ENCODE assay signal across 8 cellular contexts in genomic region chr17:43359469-43360105, GRCh38. TPM values are rescaled to one million over a fixed set of nuclear protein-coding genes. Genes with fewer than 3 reads are reported as not detected.
DNase-seq lines count a peak whose midpoint lies in the region; ATAC-seq and TF ChIP-seq lines count a peak whose summit lies in the region.

No MANE protein-coding gene starts in this region.

- no peak for ATAC-seq in central memory CD8-positive, alpha-beta T cell (replicated peaks; ENCODE audit: extremely low read depth, poor library complexity, severe bottlenecking)

- no peaks in the 10 kb centered on the region for H3K79me2 ChIP-seq in Karpas-422 (ENCODE audit: low read length)

- H3K4me3 ChIP-seq in BE2C (ENCODE audit: low read depth, low read length) = peak overlapping the region; percentile 75
- peak overlapping the region; percentile 74 for H3K4me3 ChIP-seq in Karpas-422 (ENCODE audit: low read length)

- H3K36me3 ChIP-seq in BE2C (no peaks in the 10 kb centered on the region), Karpas-422 (ENCODE audit: insufficient read depth, low read length) (no peaks in the 10 kb centered on the region)

- H3K27me3 Mint-ChIP-seq in central memory CD8-positive, alpha-beta T cell = peaks cover 12% of the 10 kb centered on the region
- peaks cover 12% of the 10 kb centered on the region for H3K27me3 Mint-ChIP-seq in nephron progenitor cell (ENCODE audit: low read depth, poor library complexity)

- peaks cover 6% of the 10 kb centered on the region for H3K9me3 Mint-ChIP-seq in central memory CD8-positive, alpha-beta T cell
- peaks cover 69% of the 10 kb centered on the region for H3K9me3 Mint-ChIP-seq in nephron progenitor cell

- no peak for TF ChIP-seq CTCF in BE2C (IDR thresholded peaks at IDR 0.05; ENCODE audit: low read depth, low read length)
- TF ChIP-seq CTCF in nephron progenitor cell (IDR thresholded peaks at IDR 0.05) = no peak

- H3K27me3 ChIP-seq in BE2C (no peaks in the 10 kb centered on the region), Karpas-422 (ENCODE audit: low read length) (no peaks in the 10 kb centered on the region)

- DNase-seq in BE2C (no peak), Karpas-422 (no peak), nephron progenitor cell (no peak), globus pallidus (ENCODE audit: low spot score) (no peak), NCI-H2196 (lab: John Stamatoyannopoulos, UW; ENCODE audit: unreplicated experiment) (no peak), hepatic stellate cell (ENCODE audit: low spot score) (no peak), medulla oblongata (ENCODE audit: extremely low spot score) (no peak)
- DNase-seq in central memory CD8-positive, alpha-beta T cell (ENCODE audit: low spot score in 2 of 2) = no peak

- peaks cover 9% of the 10 kb centered on the region; the same call in 1 of the 2 replicates for H3K4me1 ChIP-seq in BE2C
- H3K4me1 ChIP-seq in Karpas-422 (ENCODE audit: low read length) = peaks cover 31% of the 10 kb centered on the region

- H3K9ac ChIP-seq in Karpas-422 (ENCODE audit: low read length) = peak overlapping the region; percentile 79

- H3K9me2 ChIP-seq in Karpas-422 (replicated peaks; ENCODE audit: insufficient read depth, low read length) = no peaks in the 10 kb centered on the region

- peaks cover 42% of the 10 kb centered on the region for H3K4me1 Mint-ChIP-seq in central memory CD8-positive, alpha-beta T cell
- H3K4me1 Mint-ChIP-seq in nephron progenitor cell = peaks cover 23% of the 10 kb centered on the region

- H3K36me3 Mint-ChIP-seq in central memory CD8-positive, alpha-beta T cell (ENCODE audit: insufficient read depth) = peaks cover 32% of the 10 kb centered on the region
- peaks cover 71% of the 10 kb centered on the region for H3K36me3 Mint-ChIP-seq in nephron progenitor cell (ENCODE audit: low read depth)

- H3K9me3 ChIP-seq in BE2C (no peaks in the 10 kb centered on the region), Karpas-422 (ENCODE audit: low read length) (no peaks in the 10 kb centered on the region)

- H4K20me1 ChIP-seq in Karpas-422 (ENCODE audit: insufficient read depth, low read depth, low read length) = no peaks in the 10 kb centered on the region

- peak overlapping the region; percentile 96 for H3K27ac ChIP-seq in Karpas-422 (ENCODE audit: low read length)

- peak overlapping the region; percentile 100 for H3K27ac Mint-ChIP-seq in central memory CD8-positive, alpha-beta T cell (ENCODE audit: low read depth)
- H3K27ac Mint-ChIP-seq in nephron progenitor cell = no peak overlapping the region

- peak overlapping the region; percentile 22; the same call in 1 of the 2 replicates for H2AFZ ChIP-seq in Karpas-422 (ENCODE audit: low read length)

- H3K4me2 ChIP-seq in Karpas-422 (ENCODE audit: low read depth, low read length, poor library complexity, severe bottlenecking) = peak overlapping the region; percentile 86

- H3K4me3 Mint-ChIP-seq in central memory CD8-positive, alpha-beta T cell = peak overlapping the region; percentile 95
- H3K4me3 Mint-ChIP-seq in nephron progenitor cell = peak overlapping the region; percentile 80

RNA-seq across cellular contexts. Expression of gene ARL4D, which starts 39.2 kb away (rescaled TPM):
- polyA plus RNA-seq in BE2C (2012; ENCODE audit: insufficient read depth, insufficient read length, low read depth) = 78.8 TPM
- not detected in 2 replicates for total RNA-seq in Karpas-422 (2014; rRNA removed; shearing (Covaris generic); ENCODE audit: low replicate concordance)
